In genomic region chr6:21246075-21246474, GRCh38 we compare ENCODE assay signal across 22 cellular contexts.
DNase-seq lines count a peak whose midpoint lies in the region; ATAC-seq, FAIRE-seq and TF ChIP-seq lines count a peak whose summit lies in the region.
"Had no signal": no experiment of that assay in that cellular context is flagged by ENCODE, and none has a peak within 500 bp of the region (broad histone marks: within the 10 kb centered on the region; RNA-seq: fewer than 3 reads in every experiment).

No MANE protein-coding gene starts in this region.

- no peaks in the 10 kb centered on the region for H3K36me3 ChIP-seq in breast epithelium
- H3K36me3 ChIP-seq: BE2C had no signal

- FAIRE-seq in GM18507 (lab: Jason Lieb, UNC), result peak; percentile 50
- FAIRE-seq: G401.6, H54, HTR-8/SVneo had no signal

- H3K4me1 ChIP-seq in breast epithelium, result no peaks in the 10 kb centered on the region

- H3K27ac ChIP-seq in breast epithelium, result no peak overlapping the region

- TF ChIP-seq CTCF in breast epithelium (IDR thresholded peaks at IDR 0.05), result no peak

- peak; percentile 73 for ATAC-seq in GM19351 (IDR thresholded peaks at IDR 0.05; ENCODE audit: unreplicated experiment)
- ATAC-seq: GM23338 had no signal

- DNase-seq in GM18507 (ENCODE audit: extremely low spot score, insufficient read length, low read depth) (no peak), germinal center (ENCODE audit: low spot score) (peak; percentile 25), breast epithelium (ENCODE audit: low spot score in 2 of 2) (no peak), ACHN (no peak), NK-92 (lab: John Stamatoyannopoulos, UW; ENCODE audit: unreplicated experiment) (no peak)
- DNase-seq in activated naive CD4-positive, alpha-beta T cell treated with anti-CD3 and anti-CD28 coated beads, Interleukin-2, amount 50 U/mL, for 16 hours, result no peak
- DNase-seq: C1 segment of cervical spinal cord; CD4-positive, CD25-positive, alpha-beta regulatory T cell; CD8-positive, alpha-beta memory T cell; COR-L47; DMS 273 treated with DMSO at 0.1 percent for 48 hours; DMS53; HCEC 1CT; IMR-90; Karpas-422; KBM-7 had no signal

- H3K4me3 ChIP-seq in breast epithelium, result no peak overlapping the region
- H3K4me3 ChIP-seq: GM23338 had no signal

- intact Hi-C loops in breast epithelium (cut with DNase I; ENCODE audit: low total_unique reads), result no loop called here

- no peak for TF ChIP-seq POLR2A in breast epithelium (IDR thresholded peaks at IDR 0.05)

- no peaks in the 10 kb centered on the region for H3K9me3 ChIP-seq in breast epithelium
- H3K9me3 ChIP-seq: BE2C had no signal

- in situ Hi-C loops in ACHN (cut with HindIII; ENCODE audit: low pct_ligation_motif_present, low pct_unique_long_range_greater_than_20kb, low sequenced_read_pairs), result no loop called here

- H3K27me3 ChIP-seq in breast epithelium, result no peaks in the 10 kb centered on the region
- H3K27me3 ChIP-seq: BE2C had no signal
